Comparison of ENCODE assay signal across 9 cellular contexts in the genomic region with DNA sequence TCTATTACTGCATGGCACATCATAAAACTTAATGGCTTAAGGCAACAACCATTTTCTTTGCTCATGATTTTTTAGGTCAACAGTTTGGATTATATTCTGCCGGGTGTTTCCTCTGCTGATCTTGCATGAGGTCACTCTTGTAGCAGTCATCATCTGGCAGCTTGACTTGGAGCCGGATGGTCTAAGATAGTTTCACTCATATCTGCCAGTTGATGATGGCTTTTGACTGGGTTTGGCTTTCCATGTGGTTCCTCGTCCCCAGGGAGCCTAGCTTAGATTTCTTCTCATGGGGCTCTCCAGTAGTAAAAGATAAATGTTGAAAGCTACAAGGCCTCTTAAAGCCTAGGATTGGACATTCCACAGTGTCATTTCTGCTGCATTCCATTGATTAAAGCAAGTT. TPM values are rescaled to one million over a fixed set of nuclear protein-coding genes. Genes with fewer than 3 reads are reported as not detected.
A peak's percentile ranks its signal among the peaks of the same experiment; 100 is the strongest.
DNase-seq lines count a peak whose midpoint lies in the region; ATAC-seq and TF ChIP-seq lines count a peak whose summit lies in the region.
"Had no signal": no experiment of that assay in that cellular context is flagged by ENCODE, and none has a peak within 500 bp of the region (broad histone marks: within the 10 kb centered on the region; RNA-seq: fewer than 3 reads in every experiment).

No MANE protein-coding gene starts in this region.

- ATAC-seq in GM21737 (IDR thresholded peaks at IDR 0.05; ENCODE audit: unreplicated experiment) (peak; percentile 45), body of pancreas (peak; percentile 45)

- TF ChIP-seq POLR2A in body of pancreas (IDR thresholded peaks at IDR 0.05): no peak

- no peak overlapping the region for H3K4me3 ChIP-seq in body of pancreas
- H3K4me3 ChIP-seq: SJSA1 had no signal

- no peaks in the 10 kb centered on the region for H3K27me3 ChIP-seq in body of pancreas
- H3K27me3 ChIP-seq: SJSA1 had no signal

- TF ChIP-seq CTCF in body of pancreas (IDR thresholded peaks at IDR 0.05): no peak

- H3K36me3 ChIP-seq in body of pancreas (replicated peaks in 1 of 2; ENCODE audit: insufficient read depth in 1 of 2, low read depth in 2 of 2): no peaks in the 10 kb centered on the region
- H3K36me3 ChIP-seq: SJSA1 had no signal

- DNase-seq in GM03348 (ENCODE audit: low spot score) (peak; percentile 62), MV-4-11 (lab: John Stamatoyannopoulos, UW) (peak; percentile 85), body of pancreas (peak in 3 of 4 donors; percentile 10 to 54 (median 29)), lung microvascular endothelial cell (ENCODE audit: low read depth in 2 of 2) (peak; percentile 72 to 92), GM19240 (ENCODE audit: insufficient read length, low spot score) (no peak), NCI-H1436 (lab: John Stamatoyannopoulos, UW) (no peak), NCI-H2227 (lab: John Stamatoyannopoulos, UW; ENCODE audit: unreplicated experiment) (no peak)

- peaks cover 13% of the 10 kb centered on the region for H3K4me1 ChIP-seq in body of pancreas

- H3K27ac ChIP-seq in body of pancreas: peak overlapping the region in 1 of 4 donors; percentile 23
- H3K27ac ChIP-seq: SJSA1 had no signal

- no peaks in the 10 kb centered on the region for H3K9me3 ChIP-seq in body of pancreas
- H3K9me3 ChIP-seq: SJSA1 had no signal

- 52 to 63% methylated on average over 3 of the region's 3 CpGs for WGBS in body of pancreas, 2 donors

- intact Hi-C loops in body of pancreas (cut with DNase I): no loop called here

RNA-seq across cellular contexts. Expression of gene LNPEP, which starts 27.4 kb away (rescaled TPM):
- total RNA-seq in body of pancreas (10 to 100 TPM; 16.8 to 22.1 TPM), lung microvascular endothelial cell (24.0 and 26.6 TPM in 2 replicates)

Comparison
In these comparisons a context has a peak if more than half of its experiments do, and no peak if none do; other contexts are left out.
1. DNase-seq: peak in GM03348 (single experiment), MV-4-11 (single experiment), body of pancreas (3 of 4) and lung microvascular endothelial cell (2 of 2); none in GM19240 (single experiment), NCI-H1436 (single experiment) and NCI-H2227 (single experiment).